ENCODE assay signal across 8 cellular contexts in genomic region chr6:87589693-87590416, GRCh38. TPM values are rescaled to one million over a fixed set of nuclear protein-coding genes. Genes with fewer than 3 reads are reported as not detected.
A peak's percentile ranks its signal among the peaks of the same experiment; 100 is the strongest.
DNase-seq lines count a peak whose midpoint lies in the region; ATAC-seq, FAIRE-seq and TF ChIP-seq lines count a peak whose summit lies in the region.

ORC3 (plus strand) TSS chr6:87590135; CDS start chr6:87590169, 34 bp downstream.
RARS2 (minus strand) TSS chr6:87589987; CDS start chr6:87589957, 30 bp downstream.

- peak; percentile 96 to 97 for TF ChIP-seq POLR2A in H1 (IDR thresholded peaks at IDR 0.05; ENCODE audit: control extremely low read depth in 1 of 2, low read depth in 2 of 2, low read length in 2 of 2)

- H2BK20ac ChIP-seq in H1 (ENCODE audit: low read length) = 0 out of 2 replicates have a peak within 1 kb of the TSS, but pooled peaks have one; percentile 9

- H2BK12ac ChIP-seq in H1 (ENCODE audit: low read depth, low read length) = peak within 1 kb of the TSS; percentile 89

- TF ChIP-seq EP300 in H1 (IDR thresholded peaks at IDR 0.05; ENCODE audit: borderline replicate concordance in 1 of 2, low read depth in 2 of 2, low read length in 2 of 2) = no peak; a peak in 1 of 3 replicates

- peak; percentile 100 for ATAC-seq in GM21367 (IDR thresholded peaks at IDR 0.05; ENCODE audit: unreplicated experiment)

- H4K8ac ChIP-seq in H1 (ENCODE audit: extremely low read depth, insufficient read depth, low read length) = peak within 1 kb of the TSS; percentile 94; the same call in 1 of the 2 replicates
- H4K8ac ChIP-seq in mesendoderm (ENCODE audit: low read depth, low read length) = no peak within 1 kb of the TSS

- peak within 1 kb of the TSS; percentile 92 to 100 (median 99) for H3K9ac ChIP-seq in H1 (replicated peaks in 1 of 4; ENCODE audit: extremely low read depth in 1 of 4, low read depth in 3 of 4, low read length in 3 of 4)
- peak within 1 kb of the TSS; percentile 100 for H3K9ac ChIP-seq in mesendoderm (ENCODE audit: low read length)

- POLR2A ChIA-PET in H1 (lab: Charles Lee; ENCODE audit: partially characterized antibody) = interaction anchor here (0.7 to 4.1 kb wide), 16 partner anchors 8 to 181 kb away, joined by 3 to 30 read pairs (median 4); partner anchors contain the start of gene AKIRIN2

- H3K56ac ChIP-seq in H1 (replicated peaks; ENCODE audit: insufficient read length, low read depth, low read length) (peak within 1 kb of the TSS; percentile 63), mesendoderm (ENCODE audit: low read length) (peak within 1 kb of the TSS; percentile 100)

- H4K91ac ChIP-seq in H1 (replicated peaks; ENCODE audit: insufficient read length, low read length) = peak within 1 kb of the TSS; percentile 94

- no peak within 1 kb of the TSS for H3K23ac ChIP-seq in H1 (ENCODE audit: insufficient read length)
- H3K23ac ChIP-seq in mesendoderm (ENCODE audit: low read length) = peak within 1 kb of the TSS; percentile 87

- H3K4me3 ChIP-seq in H1 (ENCODE audit: extremely low read depth in 1 of 4, insufficient read depth in 2 of 4, low read depth in 3 of 4, low read length in 4 of 4) (peak within 1 kb of the TSS; percentile 90 to 100 (median 98)), mesendoderm (ENCODE audit: low read length) (peak within 1 kb of the TSS; percentile 100)

- H4K20me1 ChIP-seq in H1 (replicated peaks in 1 of 2; ENCODE audit: control insufficient read depth in 1 of 2, insufficient read depth in 2 of 2, low read length in 2 of 2) = no peaks in the 10 kb centered on the region

- H4K5ac ChIP-seq in H1 (ENCODE audit: insufficient read length, low read depth, low read length) (peak within 1 kb of the TSS; percentile 98), mesendoderm (ENCODE audit: low read length) (no peak within 1 kb of the TSS)

- H3K27me3 ChIP-seq in H1 (replicated peaks in 1 of 4; ENCODE audit: control insufficient read depth in 3 of 4, extremely low read depth in 1 of 4, insufficient read depth in 3 of 4, low read length in 3 of 4) (no peaks in the 10 kb centered on the region), mesendoderm (ENCODE audit: insufficient read depth, low read length, poor library complexity) (no peaks in the 10 kb centered on the region)

- no peak for TF ChIP-seq RAD21 in H1 (IDR thresholded peaks at IDR 0.05 in 1 of 2, conservative IDR thresholded peaks at IDR 0.05 in 1 of 2; ENCODE audit: low read depth in 2 of 2, low read length in 2 of 2)

- H2AFZ ChIP-seq in H1 (ENCODE audit: low read length) = peak within 1 kb of the TSS; percentile 83

- H3K4me2 ChIP-seq in H1 (ENCODE audit: insufficient read depth in 1 of 2, low read depth in 2 of 2, low read length in 2 of 2) (peak within 1 kb of the TSS; percentile 63 to 91), mesendoderm (ENCODE audit: low read length) (peak within 1 kb of the TSS; percentile 80)

- H3K14ac ChIP-seq in H1 (ENCODE audit: insufficient read length) = peak within 1 kb of the TSS; percentile 67

- H3K27ac ChIP-seq in H1 (ENCODE audit: low read depth, low read length) = peak within 1 kb of the TSS; percentile 94
- peak within 1 kb of the TSS; percentile 57 for H3K27ac ChIP-seq in mesendoderm (ENCODE audit: low read depth, low read length)

- CTCF ChIA-PET in H1 (lab: Charles Lee; ENCODE audit: partially characterized antibody) = interaction anchor here (0.5 kb wide), 1 partner anchor 40 kb away, joined by 4 read pairs; no protein-coding TSS in a partner anchor

- FAIRE-seq in HTR-8/SVneo (lab: Jason Lieb, UNC) (peak; percentile 92), H1 (lab: Jason Lieb, UNC) (no peak)

- H3K36me3 ChIP-seq in H1 (ENCODE audit: control insufficient read depth in 2 of 4, insufficient read depth in 4 of 4, low read length in 3 of 4) = peaks cover 0 to 18% (median 4%) of the 10 kb centered on the region in 4 experiments; a peak in 4 of 8 replicates
- no peaks in the 10 kb centered on the region for H3K36me3 ChIP-seq in mesendoderm (ENCODE audit: control insufficient read depth, insufficient read depth, low read length)

- peak within 1 kb of the TSS; percentile 99 for H2BK5ac ChIP-seq in H1 (ENCODE audit: low read depth, low read length)
- H2BK5ac ChIP-seq in mesendoderm (ENCODE audit: low read length) = peak within 1 kb of the TSS; percentile 99

- peaks cover 0 to 3% (median 1%) of the 10 kb centered on the region in 4 experiments; a peak in 2 of 7 replicates for H3K4me1 ChIP-seq in H1 (replicated peaks in 1 of 4; ENCODE audit: control insufficient read depth in 3 of 4, insufficient read depth in 4 of 4, low read length in 3 of 4)
- peaks cover 3% of the 10 kb centered on the region for H3K4me1 ChIP-seq in mesendoderm (ENCODE audit: control insufficient read depth, low read depth, low read length)

- peaks cover 14% of the 10 kb centered on the region for H3K23me2 ChIP-seq in H1 (ENCODE audit: low read depth, low read length)

- H2BK15ac ChIP-seq in H1 (ENCODE audit: low read length) = peak within 1 kb of the TSS; percentile 89
- H2BK15ac ChIP-seq in mesendoderm (replicated peaks; ENCODE audit: low read depth) = no peak within 1 kb of the TSS

- H2BK120ac ChIP-seq in H1 (replicated peaks; ENCODE audit: low read depth, low read length) (peak within 1 kb of the TSS; percentile 50), mesendoderm (ENCODE audit: low read depth, low read length) (no peak within 1 kb of the TSS)

- TF ChIP-seq CTCF in H1 (IDR thresholded peaks at IDR 0.05; ENCODE audit: control extremely low read depth in 1 of 3, insufficient read depth in 1 of 3, low read depth in 1 of 3, low read length in 3 of 3) = no peak; a peak in 1 of 4 replicates

- DNase-seq in COLO829 (ENCODE audit: low spot score) (peak; percentile 93), HTR-8/SVneo (ENCODE audit: insufficient read length, low spot score) (peak; percentile 95), NOMO-1 treated with dmso at 0.1 percent for 144 hours (lab: John Stamatoyannopoulos, UW; ENCODE audit: unreplicated experiment) (peak; percentile 90), H1 (ENCODE audit: low read depth in 1 of 2, low spot score in 2 of 2) (peak; percentile 82 to 96), mesendoderm (peak; percentile 98)
- peak; percentile 84 to 90 (median 88) for DNase-seq in activated CD8-positive, alpha-beta memory T cell treated with anti-CD3 and anti-CD28 coated beads for 48 hours (ENCODE audit: low read depth in 2 of 3, low spot score in 2 of 3)
- DNase-seq in stimulated activated CD8-positive, alpha-beta memory T cell treated with anti-CD3 and anti-CD28 coated beads, Interleukin-15, amount 100 ng/mL, for 1 hour (ENCODE audit: low read depth) = peak; percentile 88

- WGBS in H1 (ENCODE audit: extremely low coverage in 1 of 2, insufficient coverage in 1 of 2, insufficient read length in 1 of 2, insufficient replicate concordance in 2 of 2, low coverage in 1 of 2, low lambda C conversion rate in 2 of 2, missing lambda C conversion rate in 1 of 2), 2 experiments = 1% methylated on average over 42 of the region's 49 CpGs; no CpG with 5 or more reads in 1 of the 2 experiments
- WGBS in mesendoderm (ENCODE audit: extremely low coverage, insufficient coverage, low lambda C conversion rate) = no CpG with 5 or more reads among the region's 49 CpGs

- no peaks in the 10 kb centered on the region for H3K9me3 ChIP-seq in H1 (ENCODE audit: insufficient read depth in 2 of 2, low read depth in 1 of 2, low read length in 1 of 2)

- H3K79me1 ChIP-seq in H1 (ENCODE audit: low read depth, low read length) (no peaks in the 10 kb centered on the region; the same call in 1 of the 2 replicates), mesendoderm (ENCODE audit: low read length) (peaks cover 14% of the 10 kb centered on the region)

- peak within 1 kb of the TSS; percentile 79; the same call in 1 of the 2 replicates for H2AK5ac ChIP-seq in H1 (ENCODE audit: low read depth, low read length)
- peak within 1 kb of the TSS; percentile 72 for H2AK5ac ChIP-seq in mesendoderm (ENCODE audit: low read length)

- H3K4ac ChIP-seq in H1 (replicated peaks; ENCODE audit: insufficient read length, low read depth, low read length) (peak within 1 kb of the TSS; percentile 55), mesendoderm (ENCODE audit: low read depth, low read length) (peak within 1 kb of the TSS; percentile 40)

- peaks cover 37 to 92% of the 10 kb centered on the region in 2 experiments for H3K79me2 ChIP-seq in H1 (ENCODE audit: control insufficient read depth in 1 of 2, insufficient read depth in 2 of 2, low read length in 2 of 2)
- H3K79me2 ChIP-seq in mesendoderm (ENCODE audit: control insufficient read depth, insufficient read depth, low read length) = peaks cover 63% of the 10 kb centered on the region

- H3K18ac ChIP-seq in H1 (ENCODE audit: extremely low read depth, low read length) = peak within 1 kb of the TSS; percentile 99
- H3K18ac ChIP-seq in mesendoderm (ENCODE audit: low read length) = no peak within 1 kb of the TSS

TF ChIP-seq in H1, 55 proteins besides CTCF, POLR2A, EP300 and RAD21 (continues in another document):
- TF ChIP-seq TBP (IDR thresholded peaks at IDR 0.05; ENCODE audit: low read depth, low read length) (peak; percentile 90), RFX5 (IDR thresholded peaks at IDR 0.05; ENCODE audit: borderline replicate concordance, low read depth, low read length) (no peak), MAFK (IDR thresholded peaks at IDR 0.05; ENCODE audit: low read depth, low read length) (peak; percentile 5; the same call in 1 of the 2 replicates), SIRT6 (IDR thresholded peaks at IDR 0.05; ENCODE audit: low read length) (no peak)

RNA-seq across cellular contexts. Expression of gene ORC3, which starts in this region (rescaled TPM):
- total RNA-seq in H1 (2021; fragmentation: NEBNext Ultra II Directional; extraction: Animal tissue kit (Norgen Biotek cat#: 25700)) = 54.4 and 60.9 TPM in 2 replicates
- 18.1 and 35.9 TPM in 2 replicates for polyA plus RNA-seq in H1 (2011; rRNA removed)
- 38.0 TPM for polyA plus RNA-seq in H1 (2011; cell fraction: cytosol; rRNA removed)
- 20.2 TPM for polyA plus RNA-seq in H1 (2011; cell fraction: nucleus; rRNA removed)
- 30.9 to 46.6 TPM (median 34.8 TPM) in 4 replicates for polyA plus RNA-seq in H1 (2012, experiment 1 of 2)
- 12.3 TPM for polyA plus RNA-seq in H1 (2012, experiment 2 of 2)
- 49.5 TPM for polyA plus RNA-seq in H1 (2013, experiment 1 of 2)
- 45.9 TPM for polyA plus RNA-seq in H1 (2013, experiment 2 of 2)
- 47.1 and 67.3 TPM in 2 replicates for polyA minus RNA-seq in H1 (2011; rRNA and poly(A)+ RNA removed)
- polyA minus RNA-seq in H1 (2011; cell fraction: cytosol; rRNA and poly(A)+ RNA removed) = 26.3 TPM
- polyA minus RNA-seq in H1 (2011; cell fraction: nucleus; rRNA and poly(A)+ RNA removed) = 64.7 TPM
- polyA plus RNA-seq in mesendoderm (2013, experiment 1 of 2) = 45.0 TPM
- 43.6 TPM for polyA plus RNA-seq in mesendoderm (2013, experiment 2 of 2)

RNA-seq across cellular contexts. Expression of gene RARS2, which starts in this region (rescaled TPM):
- 38.5 and 40.5 TPM in 2 replicates for total RNA-seq in H1 (2021; fragmentation: NEBNext Ultra II Directional; extraction: Animal tissue kit (Norgen Biotek cat#: 25700))
- polyA plus RNA-seq in H1 (2011; rRNA removed) = 4.9 and 10.2 TPM in 2 replicates
- 11.0 TPM for polyA plus RNA-seq in H1 (2011; cell fraction: cytosol; rRNA removed)
- polyA plus RNA-seq in H1 (2011; cell fraction: nucleus; rRNA removed) = 5.3 TPM
- 26.8 to 35.2 TPM (median 27.5 TPM) in 4 replicates for polyA plus RNA-seq in H1 (2012, experiment 1 of 2)
- 2.8 TPM for polyA plus RNA-seq in H1 (2012, experiment 2 of 2)
- 34.6 TPM for polyA plus RNA-seq in H1 (2013, experiment 1 of 2)
- 32.8 TPM for polyA plus RNA-seq in H1 (2013, experiment 2 of 2)
- polyA minus RNA-seq in H1 (2011; rRNA and poly(A)+ RNA removed) = 8.9 and 12.7 TPM in 2 replicates
- 8.1 TPM for polyA minus RNA-seq in H1 (2011; cell fraction: cytosol; rRNA and poly(A)+ RNA removed)
- 25.7 TPM for polyA minus RNA-seq in H1 (2011; cell fraction: nucleus; rRNA and poly(A)+ RNA removed)
- polyA plus RNA-seq in mesendoderm (2013, experiment 1 of 2) = 36.3 TPM
- polyA plus RNA-seq in mesendoderm (2013, experiment 2 of 2) = 37.9 TPM

Comparison
In these comparisons a context has a peak if more than half of its experiments do, and no peak if none do; other contexts are left out.
1. Peak in every context shown above with its lines: DNase-seq, ATAC-seq, H3K4me3 ChIP-seq and H3K27ac ChIP-seq.